Comparison of ENCODE assay signal across 8 cellular contexts in the genomic region with DNA sequence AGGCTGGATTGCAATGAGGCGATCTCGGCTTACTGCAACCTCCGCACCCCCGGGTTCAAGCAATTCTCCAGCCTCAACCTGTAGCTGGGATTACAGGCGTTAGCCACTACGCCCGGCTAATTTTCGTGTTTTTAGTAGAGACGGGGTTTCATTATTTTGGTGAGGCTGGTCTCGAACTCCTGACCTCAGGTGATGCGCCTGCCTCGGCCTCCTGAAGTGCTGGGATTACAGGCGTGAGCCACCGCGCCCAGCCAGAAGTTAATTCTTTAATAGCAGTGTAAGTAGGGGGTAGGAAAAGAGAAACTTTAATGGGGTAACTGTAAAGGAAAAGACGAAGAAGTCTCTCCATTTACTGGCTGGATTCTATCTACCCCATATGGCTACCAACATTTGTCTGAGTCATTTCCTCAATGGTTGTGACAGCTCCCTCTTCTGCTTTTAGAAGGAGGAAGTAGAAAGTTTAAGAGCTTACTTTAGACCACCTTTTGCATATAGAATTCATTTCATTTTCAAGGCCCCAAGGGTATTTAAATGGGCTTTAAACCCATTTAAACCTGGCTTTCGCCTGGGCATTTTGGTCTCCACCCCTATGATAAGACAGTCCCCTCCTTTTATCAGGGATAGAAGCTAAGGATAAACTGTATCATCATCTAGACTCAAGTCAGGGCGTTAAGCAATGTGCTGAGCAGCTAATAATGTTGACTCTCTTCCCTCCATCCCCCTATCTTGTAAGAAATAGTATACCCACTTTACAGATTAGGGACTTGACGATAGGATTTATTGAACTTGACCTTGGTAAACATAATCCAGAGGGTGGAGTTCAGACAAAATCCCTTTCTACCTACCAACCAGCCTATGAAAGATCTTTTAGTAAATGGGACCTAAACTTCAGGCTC. TPM values are rescaled to one million over a fixed set of nuclear protein-coding genes. Genes with fewer than 3 reads are reported as not detected.
DNase-seq lines count a peak whose midpoint lies in the region; ATAC-seq and TF ChIP-seq lines count a peak whose summit lies in the region.

No MANE protein-coding gene starts in this region.

- no peaks in the 10 kb centered on the region for H3K9me2 ChIP-seq in hepatocyte (replicated peaks; ENCODE audit: insufficient read depth)

- ATAC-seq in HG02885 (IDR thresholded peaks at IDR 0.05; ENCODE audit: poor library complexity, unreplicated experiment) (peak; percentile 21), HG02571 (IDR thresholded peaks at IDR 0.05; ENCODE audit: unreplicated experiment) (no peak)
- peak; percentile 35 to 46 for ATAC-seq in stimulated activated naive B cell treated with anti-CD40 and anti-IgM and Interleukin-4, amounts not matched to agents 10 μg/mL and 1 μg/mL and 100 μg/mL, for 72 hours (replicated peaks)

- CTCF ChIA-PET in activated CD4-positive, alpha-beta memory T cell treated with anti-CD3 and anti-CD28 coated beads, Interleukin-2, amount 10 ng/mL, durations not matched to agents 7 days and 5 days (lab: Charles Lee): interaction anchor here (0.7 to 2.6 kb wide), 11 partner anchors 13 to 846 kb away, joined by 3 to 19 read pairs (median 3); no protein-coding TSS in a partner anchor

- H3K4me1 ChIP-seq in hepatocyte (ENCODE audit: insufficient read depth): peaks cover 24% of the 10 kb centered on the region

- no peaks in the 10 kb centered on the region for H3K27me3 ChIP-seq in hepatocyte

- WGBS in hepatocyte (ENCODE audit: low lambda C conversion rate, missing lambda C conversion rate): 84% methylated on average over 19 of the region's 19 CpGs

- peak overlapping the region; percentile 94 for H3K27ac ChIP-seq in hepatocyte

- POLR2A ChIA-PET in activated CD4-positive, alpha-beta memory T cell treated with anti-CD3 and anti-CD28 coated beads, Interleukin-2, amount 10 ng/mL, durations not matched to agents 7 days and 5 days (lab: Charles Lee): interaction anchor here (0.6 to 8.8 kb wide), 29 partner anchors 9 to 1155 kb away, joined by 3 to 110 read pairs (median 4); a partner anchor contains a TSS

- peak overlapping the region; percentile 71 for H3K4me3 Mint-ChIP-seq in activated CD4-positive, alpha-beta memory T cell treated with anti-CD3 and anti-CD28 coated beads, Interleukin-2, amount 10 ng/mL, durations not matched to agents 7 days and 5 days
- H3K4me3 Mint-ChIP-seq in stimulated activated naive B cell treated with anti-CD40 and anti-IgM and Interleukin-4, amounts not matched to agents 10 μg/mL and 1 μg/mL and 100 μg/mL, for 72 hours: peak overlapping the region; percentile 85 to 86

- peaks cover 29% of the 10 kb centered on the region for H4K20me1 ChIP-seq in hepatocyte (ENCODE audit: insufficient read depth, poor library complexity, severe bottlenecking)

- H3K4me1 Mint-ChIP-seq in activated CD4-positive, alpha-beta memory T cell treated with anti-CD3 and anti-CD28 coated beads, Interleukin-2, amount 10 ng/mL, durations not matched to agents 7 days and 5 days: peaks cover 41% of the 10 kb centered on the region
- H3K4me1 Mint-ChIP-seq in stimulated activated naive B cell treated with anti-CD40 and anti-IgM and Interleukin-4, amounts not matched to agents 10 μg/mL and 1 μg/mL and 100 μg/mL, for 72 hours: peaks cover 31 to 70% of the 10 kb centered on the region in 2 donors

- H3K4me3 ChIP-seq in hepatocyte: no peak overlapping the region

- no peak for TF ChIP-seq CTCF in hepatocyte (IDR thresholded peaks at IDR 0.05; ENCODE audit: poor library complexity)

- H3K27me3 Mint-ChIP-seq in activated CD4-positive, alpha-beta memory T cell treated with anti-CD3 and anti-CD28 coated beads, Interleukin-2, amount 10 ng/mL, durations not matched to agents 7 days and 5 days: peaks cover 1% of the 10 kb centered on the region
- H3K27me3 Mint-ChIP-seq in stimulated activated naive B cell treated with anti-CD40 and anti-IgM and Interleukin-4, amounts not matched to agents 10 μg/mL and 1 μg/mL and 100 μg/mL, for 72 hours: no peaks in the 10 kb centered on the region

- H3K79me2 ChIP-seq in hepatocyte: peaks cover 31% of the 10 kb centered on the region

- peak overlapping the region; percentile 98 for H3K27ac Mint-ChIP-seq in activated CD4-positive, alpha-beta memory T cell treated with anti-CD3 and anti-CD28 coated beads, Interleukin-2, amount 10 ng/mL, durations not matched to agents 7 days and 5 days
- H3K27ac Mint-ChIP-seq in stimulated activated naive B cell treated with anti-CD40 and anti-IgM and Interleukin-4, amounts not matched to agents 10 μg/mL and 1 μg/mL and 100 μg/mL, for 72 hours: peak overlapping the region; percentile 99

- H3K4me2 ChIP-seq in hepatocyte: peak overlapping the region; percentile 71

- H2AFZ ChIP-seq in hepatocyte: peak overlapping the region; percentile 47

- H3K36me3 Mint-ChIP-seq in activated CD4-positive, alpha-beta memory T cell treated with anti-CD3 and anti-CD28 coated beads, Interleukin-2, amount 10 ng/mL, durations not matched to agents 7 days and 5 days (ENCODE audit: low read depth): peaks cover 27% of the 10 kb centered on the region
- peaks cover 12 to 27% of the 10 kb centered on the region in 2 donors for H3K36me3 Mint-ChIP-seq in stimulated activated naive B cell treated with anti-CD40 and anti-IgM and Interleukin-4, amounts not matched to agents 10 μg/mL and 1 μg/mL and 100 μg/mL, for 72 hours

- DNase-seq in ELR (ENCODE audit: low read depth): peak; percentile 78
- DNase-seq in activated CD4-positive, alpha-beta memory T cell treated with anti-CD3 and anti-CD28 coated beads, Interleukin-2, amount 10 ng/mL, durations not matched to agents 7 days and 5 days: no peak
- DNase-seq in hepatocyte (ENCODE audit: low spot score): peak; percentile 17
- DNase-seq in stimulated activated naive B cell treated with anti-CD40 and anti-IgM and Interleukin-4, amounts not matched to agents 10 μg/mL and 1 μg/mL and 100 μg/mL, for 72 hours: peak; percentile 46
- DNase-seq in hepatic stellate cell (ENCODE audit: low spot score): no peak
- DNase-seq in NCI-H1694 treated with DMSO at 0.1 percent for 48 hours (lab: John Stamatoyannopoulos, UW): no peak

- H3K36me3 ChIP-seq in hepatocyte (replicated peaks; ENCODE audit: insufficient read depth, low read depth): peaks cover 4% of the 10 kb centered on the region

- H3K9me3 ChIP-seq in hepatocyte (ENCODE audit: low read depth): no peaks in the 10 kb centered on the region

- no peaks in the 10 kb centered on the region for H3K9me3 Mint-ChIP-seq in activated CD4-positive, alpha-beta memory T cell treated with anti-CD3 and anti-CD28 coated beads, Interleukin-2, amount 10 ng/mL, durations not matched to agents 7 days and 5 days
- H3K9me3 Mint-ChIP-seq in stimulated activated naive B cell treated with anti-CD40 and anti-IgM and Interleukin-4, amounts not matched to agents 10 μg/mL and 1 μg/mL and 100 μg/mL, for 72 hours: no peaks in the 10 kb centered on the region

RNA-seq across cellular contexts. Expression of a gene that starts 1.1 kb away (rescaled TPM):
- 100 to 1,000 TPM; 198 to 211 TPM for total RNA-seq in activated CD4-positive, alpha-beta memory T cell treated with anti-CD3 and anti-CD28 coated beads, Interleukin-2, amount 10 ng/mL, durations not matched to agents 7 days and 5 days
- total RNA-seq in hepatocyte: 223 and 243 TPM in 2 replicates
- polyA plus RNA-seq in hepatocyte: 96.2 and 97.6 TPM in 2 replicates

Comparison
In these comparisons a context has a peak if more than half of its experiments do, and no peak if none do; other contexts are left out.
1. DNase-seq: peak in ELR (single experiment), hepatocyte (single experiment) and stimulated activated naive B cell treated with anti-CD40 and anti-IgM and Interleukin-4, amounts not matched to agents 10 μg/mL and 1 μg/mL and 100 μg/mL, for 72 hours (single experiment); none in activated CD4-positive, alpha-beta memory T cell treated with anti-CD3 and anti-CD28 coated beads, Interleukin-2, amount 10 ng/mL, durations not matched to agents 7 days and 5 days (single experiment), hepatic stellate cell (single experiment) and NCI-H1694 treated with DMSO at 0.1 percent for 48 hours (single experiment).